In the genomic region with DNA sequence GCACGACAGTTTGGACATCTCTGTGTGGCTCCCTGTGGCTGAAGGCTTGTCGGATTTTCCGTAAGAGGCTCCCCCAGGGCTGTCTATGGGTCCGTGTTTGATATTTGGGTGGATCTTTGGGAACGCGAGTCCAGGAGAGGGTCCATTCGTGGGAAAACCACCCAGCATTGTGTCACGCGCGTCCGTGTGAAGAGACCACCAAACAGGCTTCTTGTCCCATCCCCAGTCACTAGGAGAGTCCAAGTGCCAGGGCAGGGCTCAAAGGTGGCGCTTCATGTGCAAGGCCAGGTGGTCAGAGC, we compare ENCODE assay signal across 11 cellular contexts. TPM values are rescaled to one million over a fixed set of nuclear protein-coding genes. Genes with fewer than 3 reads are reported as not detected.
DNase-seq lines count a peak whose midpoint lies in the region; ATAC-seq and TF ChIP-seq lines count a peak whose summit lies in the region.
"Had no signal": no experiment of that assay in that cellular context is flagged by ENCODE, and none has a peak within 500 bp of the region (broad histone marks: within the 10 kb centered on the region; RNA-seq: fewer than 3 reads in every experiment).

No MANE protein-coding gene starts in this region.

- H3K4me2 ChIP-seq in parathyroid adenoma (ENCODE audit: low read length), result peak overlapping the region; percentile 62

- peak overlapping the region; percentile 88 for H2AFZ ChIP-seq in parathyroid adenoma

- H3K27ac Mint-ChIP-seq in HFFc6, result no peak overlapping the region

- H3K27ac ChIP-seq in colonic mucosa, result peak overlapping the region; percentile 19
- no peak overlapping the region for H3K27ac ChIP-seq in parathyroid adenoma
- H3K27ac ChIP-seq: cardiac muscle cell, GM23248 had no signal

- TF ChIP-seq CTCF in LNCaP clone FGC (IDR thresholded peaks at IDR 0.05; ENCODE audit: control insufficient read depth, extremely low read depth, insufficient read depth), result no peak
- no peak for TF ChIP-seq CTCF in colonic mucosa (IDR thresholded peaks at IDR 0.05)
- no peak for TF ChIP-seq CTCF in parathyroid adenoma (IDR thresholded peaks at IDR 0.05)
- TF ChIP-seq CTCF in HFFc6 (IDR thresholded peaks at IDR 0.05), result no peak

- H3K4me3 ChIP-seq in LNCaP clone FGC (ENCODE audit: low read depth, low read length) (peak overlapping the region; percentile 51; the same call in 1 of the 2 replicates), colonic mucosa (no peak overlapping the region), parathyroid adenoma (ENCODE audit: low read depth, low read length) (no peak overlapping the region)

- H3K9me3 ChIP-seq in ES-I3 (ENCODE audit: control insufficient read depth, insufficient read depth, low read length), result peaks cover 4% of the 10 kb centered on the region; the same call in 1 of the 2 replicates
- no peaks in the 10 kb centered on the region for H3K9me3 ChIP-seq in colonic mucosa
- no peaks in the 10 kb centered on the region for H3K9me3 ChIP-seq in parathyroid adenoma (ENCODE audit: control insufficient read depth, low read length)

- ATAC-seq in HG02759 (IDR thresholded peaks at IDR 0.05; ENCODE audit: unreplicated experiment), result no peak

- H3K4me1 Mint-ChIP-seq in HFFc6 (ENCODE audit: low read depth), result 0 out of 2 replicates have a peak, but pooled peaks cover 6% of the 10 kb centered on the region

- H3K79me2 ChIP-seq in parathyroid adenoma, result no peaks in the 10 kb centered on the region

- H3K9me3 Mint-ChIP-seq in HFFc6, result peaks cover 11% of the 10 kb centered on the region

- H3K27me3 ChIP-seq in colonic mucosa (no peaks in the 10 kb centered on the region), parathyroid adenoma (ENCODE audit: control insufficient read depth, insufficient read depth, low read length) (no peaks in the 10 kb centered on the region)
- H3K27me3 ChIP-seq: cardiac muscle cell had no signal

- no peak overlapping the region for H3K4me3 Mint-ChIP-seq in HFFc6

- peak overlapping the region; percentile 70; the same call in 1 of the 2 replicates for H3K9ac ChIP-seq in ES-I3 (ENCODE audit: low read depth, low read length)
- no peak overlapping the region for H3K9ac ChIP-seq in colonic mucosa (ENCODE audit: low read depth in 2 of 2, low read length in 2 of 2)
- H3K9ac ChIP-seq in parathyroid adenoma, result no peak overlapping the region
- H3K9ac ChIP-seq: GM23248 had no signal

- peaks cover 3% of the 10 kb centered on the region; the same call in 1 of the 2 replicates for H3K27me3 Mint-ChIP-seq in HFFc6 (ENCODE audit: insufficient read depth)

- H3K4me1 ChIP-seq in ES-I3 (ENCODE audit: insufficient read depth, low read length), result no peaks in the 10 kb centered on the region
- H3K4me1 ChIP-seq in colonic mucosa, result no peaks in the 10 kb centered on the region
- H3K4me1 ChIP-seq in parathyroid adenoma, result no peaks in the 10 kb centered on the region

- intact Hi-C loops in colonic mucosa (cut with DNase I), result no loop called here
- intact Hi-C loops in posterior cingulate gyrus (cut with DNase I), result loop anchor here (10.0 kb wide), 1 partner anchor 50 kb away; a partner anchor contains a TSS

- DNase-seq in LNCaP clone FGC (ENCODE audit: low read depth), result no peak
- DNase-seq in colonic mucosa, result no peak
- DNase-seq in posterior cingulate gyrus, result no peak
- no peak for DNase-seq in NCI-H1417 (lab: John Stamatoyannopoulos, UW)
- no peak for DNase-seq in HFFc6
- DNase-seq: GM23248 had no signal

- H3K36me3 ChIP-seq in ES-I3 (ENCODE audit: insufficient read depth, low read length) (no peaks in the 10 kb centered on the region), colonic mucosa (no peaks in the 10 kb centered on the region), parathyroid adenoma (ENCODE audit: control insufficient read depth, insufficient read depth, low read length) (no peaks in the 10 kb centered on the region)
- H3K36me3 ChIP-seq: cardiac muscle cell had no signal

- no peaks in the 10 kb centered on the region for H3K36me3 Mint-ChIP-seq in HFFc6 (ENCODE audit: low read depth)

RNA-seq across cellular contexts. Expression of a gene that starts 2.4 kb away (rescaled TPM):
- total RNA-seq in colonic mucosa, result under 1 TPM in 1 of 2 donors, not detected in 1; 0.25 TPM
- not detected for total RNA-seq in HFFc6 (2021; fragmentation: NEBNext Ultra II Directional; extraction: Animal tissue kit (Norgen Biotek cat#: 25700))
- total RNA-seq: lung microvascular endothelial cell had no signal

RNA-seq across cellular contexts. Expression of a gene that starts 3.3 kb away (rescaled TPM):
- 10 to 100 TPM; 29.0 to 33.5 TPM for total RNA-seq in colonic mucosa
- total RNA-seq in HFFc6 (2021; fragmentation: NEBNext Ultra II Directional; extraction: Animal tissue kit (Norgen Biotek cat#: 25700)), result 10 to 100 TPM; 26.0 to 33.5 (median 28.4) TPM

RNA-seq across cellular contexts. Expression of a gene that starts 6.4 kb away (rescaled TPM):
- total RNA-seq in colonic mucosa, result 10 to 100 TPM; 21.1 to 39.2 TPM
- total RNA-seq in HFFc6 (2021; fragmentation: NEBNext Ultra II Directional; extraction: Animal tissue kit (Norgen Biotek cat#: 25700)), result 10 to 100 TPM; 20.6 to 24.6 (median 21.1) TPM

RNA-seq across cellular contexts. Expression of a gene that starts 34.5 kb away (rescaled TPM):
- total RNA-seq in colonic mucosa, result under 1 TPM in 1 of 2 donors, not detected in 1; 0.32 TPM
- 1 to 10 TPM in 3 of 6 experiments, under 1 TPM in 3; 0.28 to 1.7 (median 0.91) TPM for total RNA-seq in HFFc6 (2021; fragmentation: NEBNext Ultra II Directional; extraction: Animal tissue kit (Norgen Biotek cat#: 25700))
- total RNA-seq: GM23248 had no signal

RNA-seq across cellular contexts. Expression of a gene that starts 46.3 kb away (rescaled TPM):
- total RNA-seq in colonic mucosa, result 1 to 10 TPM in 1 of 2 donors, under 1 TPM in 1; 0.42 to 1.4 TPM
- total RNA-seq in HFFc6 (2021; fragmentation: NEBNext Ultra II Directional; extraction: Animal tissue kit (Norgen Biotek cat#: 25700)), result under 1 TPM in 3 of 6 experiments, not detected in 3; 0.09 to 0.34 (median 0.26) TPM
- total RNA-seq: GM23248 had no signal
